In the genomic region with DNA sequence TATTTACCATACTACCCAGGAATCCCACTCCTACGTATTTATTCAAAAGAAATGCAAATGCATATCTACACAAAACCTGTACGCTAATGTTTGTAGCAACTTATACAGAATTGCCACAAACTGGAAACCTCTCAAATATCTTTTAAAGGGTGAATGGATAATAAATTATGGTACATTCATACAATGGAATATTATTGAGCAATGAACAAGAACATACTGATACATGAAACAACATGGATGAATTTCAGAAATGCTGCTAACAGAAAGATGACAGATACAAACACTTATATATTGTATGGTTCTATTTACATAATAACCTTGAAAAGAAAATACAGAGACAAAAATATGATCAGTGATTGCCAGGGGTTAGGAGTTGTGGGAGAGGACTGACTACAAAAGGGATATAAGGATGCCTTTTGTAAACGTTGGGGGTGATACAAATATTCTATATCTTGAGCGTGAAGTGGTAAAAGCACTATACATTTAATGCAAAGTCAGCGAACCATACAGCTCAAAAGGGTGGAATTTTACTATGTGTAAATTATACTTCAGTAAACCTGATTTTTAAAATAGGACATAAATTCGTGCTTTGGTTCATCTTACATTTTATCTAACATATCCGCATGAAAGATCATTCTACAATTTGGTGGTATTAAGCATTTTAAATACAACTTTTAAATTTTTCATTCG, we compare ENCODE assay signal across 34 cellular contexts. TPM values are rescaled to one million over a fixed set of nuclear protein-coding genes. Genes with fewer than 3 reads are reported as not detected.
"Had no signal": no experiment of that assay in that cellular context is flagged by ENCODE, and none has a peak within 500 bp of the region (broad histone marks: within the 10 kb centered on the region; RNA-seq: fewer than 3 reads in every experiment).

No MANE protein-coding gene starts in this region.

- FAIRE-seq: islet of Langerhans, small intestine had no signal

- ATAC-seq: left colon; left lung; lower lobe of right lung; naive thymus-derived CD8-positive, alpha-beta T cell; pancreas; right cardiac atrium; stimulated activated memory B cell treated with anti-CD40 and anti-IgM and Interleukin-4, amounts not matched to agents 10 μg/mL and 1 μg/mL and 100 μg/mL, for 72 hours; stimulated activated naive CD8-positive, alpha-beta T cell treated with anti-CD3 and anti-CD28 coated beads, Interleukin-15, amount 100 ng/mL, for 72 hours had no signal

- H3K4me1 Mint-ChIP-seq: naive thymus-derived CD8-positive, alpha-beta T cell; neural crest cell; stimulated activated memory B cell treated with anti-CD40 and anti-IgM and Interleukin-4, amounts not matched to agents 10 μg/mL and 1 μg/mL and 100 μg/mL, for 72 hours had no signal

- H3K27me3 ChIP-seq: pancreas, vagina had no signal

- H3K36me3 Mint-ChIP-seq: immature natural killer cell; stimulated activated memory B cell treated with anti-CD40 and anti-IgM and Interleukin-4, amounts not matched to agents 10 μg/mL and 1 μg/mL and 100 μg/mL, for 72 hours; type B pancreatic cell had no signal

- H3K36me3 ChIP-seq: left lung, lower lobe of right lung, pancreas, prostate gland, sigmoid colon, spleen, tibial nerve, vagina had no signal

- H3K27ac ChIP-seq: left lung, lower lobe of right lung, pancreas, prostate gland, sigmoid colon, spleen, tibial nerve, vagina had no signal

- H3K4me1 ChIP-seq: left lung, lower lobe of right lung, prostate gland, sigmoid colon, spleen, tibial nerve, vagina had no signal

- H3K27ac Mint-ChIP-seq: immature natural killer cell; naive thymus-derived CD8-positive, alpha-beta T cell; nephron; stimulated activated memory B cell treated with anti-CD40 and anti-IgM and Interleukin-4, amounts not matched to agents 10 μg/mL and 1 μg/mL and 100 μg/mL, for 72 hours; stimulated activated naive CD8-positive, alpha-beta T cell treated with anti-CD3 and anti-CD28 coated beads, Interleukin-15, amount 100 ng/mL, for 72 hours; type B pancreatic cell had no signal

- DNase-seq: hypothalamus; kidney; left colon; left lung; lower lobe of right lung; mammary epithelial cell; mesenchymal stem cell; naive thymus-derived CD8-positive, alpha-beta T cell; nucleus accumbens; pancreas; posterior cingulate gyrus; retina; right cardiac atrium; sigmoid colon; small intestine; spleen; stimulated activated CD4-positive, alpha-beta T cell treated with anti-CD3 and anti-CD28 coated beads, Interleukin-4, amount 100 ng/mL, for 24 hours; stimulated activated naive CD4-positive, alpha-beta T cell treated with Interleukin-2 at 50 U/mL for 16 hours; stimulated activated naive CD8-positive, alpha-beta T cell treated with anti-CD3 and anti-CD28 coated beads, Interleukin-15, amount 100 ng/mL, for 72 hours; substantia nigra had no signal

- H3K9me3 Mint-ChIP-seq: immature natural killer cell, nephron, neural crest cell, type B pancreatic cell had no signal

- H3K4me3 ChIP-seq: left lung, lower lobe of right lung, pancreas, prostate gland, sigmoid colon, spleen, tibial nerve, vagina had no signal

- H3K9me3 ChIP-seq: left lung, lower lobe of right lung, pancreas, prostate gland, sigmoid colon, spleen, tibial nerve, vagina had no signal

- H3K4me3 Mint-ChIP-seq: immature natural killer cell; naive thymus-derived CD8-positive, alpha-beta T cell; nephron; neural crest cell; stimulated activated memory B cell treated with anti-CD40 and anti-IgM and Interleukin-4, amounts not matched to agents 10 μg/mL and 1 μg/mL and 100 μg/mL, for 72 hours; stimulated activated naive CD8-positive, alpha-beta T cell treated with anti-CD3 and anti-CD28 coated beads, Interleukin-15, amount 100 ng/mL, for 72 hours; type B pancreatic cell had no signal

RNA-seq across cellular contexts. Expression of a gene that starts 55.0 kb away (rescaled TPM):
- total RNA-seq: kidney, left colon, left lung, liver, lower lobe of right lung, mammary epithelial cell, mucosa of gallbladder, osteoblast, pancreas, prostate gland, right cardiac atrium, sigmoid colon, temporal lobe, tibial nerve, urinary bladder, vagina had no signal
